ENCODE assay signal across 7 cellular contexts in the genomic region with DNA sequence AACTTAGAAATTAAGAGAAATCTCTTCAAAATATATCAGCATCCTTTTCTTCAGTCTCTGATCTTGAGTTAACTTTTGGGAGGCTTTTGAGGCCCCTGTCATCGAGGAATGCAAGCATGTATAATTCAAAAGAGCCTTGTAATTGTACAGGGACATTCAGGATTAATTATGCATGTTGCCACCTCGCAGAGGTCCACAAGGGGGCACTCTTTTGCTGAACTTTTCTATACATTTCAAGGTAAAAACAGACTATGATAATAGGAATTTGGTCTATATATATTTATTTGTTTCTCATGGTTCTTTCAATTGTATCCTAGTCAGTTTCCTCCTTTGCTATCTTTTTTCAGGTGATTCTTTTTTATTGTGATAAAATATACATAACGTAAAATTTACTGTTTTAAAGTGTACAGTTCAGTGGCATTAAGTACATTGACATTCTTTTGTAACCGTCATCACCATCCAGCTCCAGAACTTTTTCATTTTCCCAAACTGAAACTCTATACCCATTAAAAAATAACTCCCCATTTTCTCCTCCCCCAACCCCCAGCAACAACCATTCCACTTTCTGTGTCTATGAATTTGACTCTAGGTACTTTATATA.
DNase-seq lines count a peak whose midpoint lies in the region; ATAC-seq, FAIRE-seq and TF ChIP-seq lines count a peak whose summit lies in the region.

No MANE protein-coding gene starts in this region.

- H3K9me3 ChIP-seq in RWPE2 (ENCODE audit: severe bottlenecking): no peaks in the 10 kb centered on the region

- peak; percentile 53; the same call in 2 of the 3 replicates for ATAC-seq in RWPE2 (ENCODE audit: low read depth)

- no peak for FAIRE-seq in HTR-8/SVneo (lab: Jason Lieb, UNC)

- H3K27me3 ChIP-seq in GM06990 (replicated peaks; ENCODE audit: control insufficient read depth, insufficient read depth, low read length) (no peaks in the 10 kb centered on the region), RWPE2 (ENCODE audit: insufficient read depth, poor library complexity, severe bottlenecking) (no peaks in the 10 kb centered on the region)

- H3K36me3 ChIP-seq in GM06990 (ENCODE audit: control insufficient read depth, insufficient read depth, low read length): no peaks in the 10 kb centered on the region
- H3K36me3 ChIP-seq in RWPE2 (ENCODE audit: low read depth): no peaks in the 10 kb centered on the region

- H3K4me3 ChIP-seq in GM06990 (replicated peaks; ENCODE audit: low read depth, low read length) (no peak overlapping the region), RWPE2 (ENCODE audit: severe bottlenecking) (no peak overlapping the region)

- peak; percentile 68 for TF ChIP-seq CTCF in GM06990 (IDR thresholded peaks at IDR 0.05; ENCODE audit: insufficient read depth, low read length, poor library complexity, severe bottlenecking)
- peak; percentile 90 for TF ChIP-seq CTCF in RWPE2 (IDR thresholded peaks at IDR 0.05; ENCODE audit: poor library complexity, severe bottlenecking)

- peaks cover 7% of the 10 kb centered on the region for H3K4me1 ChIP-seq in RWPE2 (ENCODE audit: insufficient read depth, poor library complexity, severe bottlenecking)

- DNase-seq in GM06990 (ENCODE audit: extremely low read depth, insufficient read length) (no peak), HS-27A (ENCODE audit: low read depth) (peak; percentile 15), RWPE2 (ENCODE audit: low spot score) (no peak), astrocyte of the hippocampus (ENCODE audit: low read depth, low spot score) (peak; percentile 46), inferior parietal cortex (ENCODE audit: extremely low spot score) (peak; percentile 70), HTR-8/SVneo (ENCODE audit: insufficient read length, low spot score) (no peak)
- peak; percentile 61 to 63 for DNase-seq in stimulated activated CD4-positive, alpha-beta T cell treated with anti-CD3 and anti-CD28 coated beads, Interleukin-2, amount 100 ng/mL, for 24 hours

- no peak overlapping the region for H3K27ac ChIP-seq in RWPE2 (ENCODE audit: poor library complexity, severe bottlenecking)

Comparison
In these comparisons a context has a peak if more than half of its experiments do, and no peak if none do; other contexts are left out.
1. DNase-seq: peak in HS-27A (single experiment), astrocyte of the hippocampus (single experiment), inferior parietal cortex (single experiment) and stimulated activated CD4-positive, alpha-beta T cell treated with anti-CD3 and anti-CD28 coated beads, Interleukin-2, amount 100 ng/mL, for 24 hours (2 of 2); none in GM06990 (single experiment), RWPE2 (single experiment) and HTR-8/SVneo (single experiment).